8 cellular contexts compared by ENCODE assay signal in the genomic region with DNA sequence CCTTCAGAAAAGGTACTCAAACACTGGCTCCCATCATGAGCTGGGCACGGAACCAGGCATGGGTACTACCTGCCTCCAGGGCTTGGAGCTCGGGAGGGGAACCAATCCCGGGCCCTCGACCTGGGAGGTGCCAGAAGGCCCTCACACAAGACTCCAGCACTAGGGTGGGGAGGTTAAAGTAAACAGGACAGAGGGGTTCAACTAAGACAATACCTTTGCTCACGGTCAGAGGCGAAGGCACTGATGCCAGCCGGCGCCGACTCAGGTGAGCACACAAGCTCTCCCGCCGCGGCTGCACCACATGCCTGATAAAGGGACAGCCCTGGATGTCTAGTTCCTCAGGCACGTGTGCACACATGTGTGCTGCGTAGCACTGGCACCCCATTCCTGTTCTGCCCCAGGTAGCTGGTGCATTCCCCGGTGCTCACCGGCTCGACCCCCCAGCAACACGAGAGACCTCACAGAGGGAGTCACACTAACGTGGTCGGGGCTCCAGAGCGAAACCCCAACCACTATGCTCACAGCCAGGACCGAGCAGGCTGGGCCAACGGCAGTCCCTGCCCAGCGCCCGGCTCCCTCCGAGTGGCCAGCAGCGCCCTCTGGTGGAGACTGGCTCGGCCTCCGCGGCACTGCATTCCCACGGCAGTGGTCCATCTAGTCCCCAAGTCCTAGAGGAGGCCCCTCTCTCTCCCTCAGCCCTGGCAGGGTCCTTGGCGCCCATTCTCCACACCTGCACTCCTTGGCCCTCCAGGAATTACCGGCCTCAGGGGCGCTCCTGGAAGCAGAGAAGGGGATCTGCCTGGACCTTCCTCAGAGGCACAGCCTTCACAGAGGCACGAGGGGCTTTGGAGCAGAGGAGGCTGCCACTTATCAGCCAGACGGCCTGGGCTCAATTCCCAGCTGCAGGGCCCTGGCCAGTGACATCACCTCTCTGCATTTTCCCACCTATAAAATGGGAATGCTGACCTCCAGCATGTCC. TPM values are rescaled to one million over a fixed set of nuclear protein-coding genes. Genes with fewer than 3 reads are reported as not detected.
DNase-seq lines count a peak whose midpoint lies in the region; ATAC-seq and TF ChIP-seq lines count a peak whose summit lies in the region.

No MANE protein-coding gene starts in this region.

- H3K4me3 ChIP-seq in left lung, result no peak overlapping the region

- DNase-seq in NCI-H2171 (lab: John Stamatoyannopoulos, UW) (peak; percentile 10), NCI-H2171 treated with DMSO at 0.1 percent for 48 hours (lab: John Stamatoyannopoulos, UW) (no peak), NCI-H2196 (lab: John Stamatoyannopoulos, UW; ENCODE audit: unreplicated experiment) (peak; percentile 85), cerebellum (ENCODE audit: low spot score) (peak; percentile 91), left lung (peak; percentile 71 to 94)
- peak; percentile 91 for DNase-seq in activated CD4-positive, alpha-beta T cell treated with anti-CD3 and anti-CD28 coated beads, Interleukin-2, amount 10 ng/mL, durations not matched to agents 24 days and 14 days
- peak; percentile 82 to 85 for DNase-seq in stimulated activated CD4-positive, alpha-beta T cell treated with anti-CD3 and anti-CD28 coated beads, Interleukin-2, amount 100 ng/mL, for 48 hours

- H3K4me1 ChIP-seq in left lung, result peaks cover 6 to 38% of the 10 kb centered on the region in 2 donors

- H3K27me3 Mint-ChIP-seq in activated CD4-positive, alpha-beta T cell treated with anti-CD3 and anti-CD28 coated beads, Interleukin-2, amount 10 ng/mL, durations not matched to agents 24 days and 14 days, result no peaks in the 10 kb centered on the region

- H3K4me1 Mint-ChIP-seq in activated CD4-positive, alpha-beta T cell treated with anti-CD3 and anti-CD28 coated beads, Interleukin-2, amount 10 ng/mL, durations not matched to agents 24 days and 14 days, result peaks cover 2% of the 10 kb centered on the region

- no peaks in the 10 kb centered on the region for H3K36me3 ChIP-seq in left lung

- no peaks in the 10 kb centered on the region for H3K9me3 Mint-ChIP-seq in activated CD4-positive, alpha-beta T cell treated with anti-CD3 and anti-CD28 coated beads, Interleukin-2, amount 10 ng/mL, durations not matched to agents 24 days and 14 days

- no peak overlapping the region for H3K4me3 Mint-ChIP-seq in activated CD4-positive, alpha-beta T cell treated with anti-CD3 and anti-CD28 coated beads, Interleukin-2, amount 10 ng/mL, durations not matched to agents 24 days and 14 days

- no peak overlapping the region for H3K27ac ChIP-seq in left lung

- peak; percentile 87 to 94 for TF ChIP-seq CTCF in left lung (IDR thresholded peaks at IDR 0.05)

- peak; percentile 97 for ATAC-seq in left lung
- ATAC-seq in HG03159 (IDR thresholded peaks at IDR 0.05; ENCODE audit: unreplicated experiment), result no peak

- no peaks in the 10 kb centered on the region for H3K36me3 Mint-ChIP-seq in activated CD4-positive, alpha-beta T cell treated with anti-CD3 and anti-CD28 coated beads, Interleukin-2, amount 10 ng/mL, durations not matched to agents 24 days and 14 days (ENCODE audit: low read depth)

- H3K9me3 ChIP-seq in left lung, result no peaks in the 10 kb centered on the region

- H3K27ac Mint-ChIP-seq in activated CD4-positive, alpha-beta T cell treated with anti-CD3 and anti-CD28 coated beads, Interleukin-2, amount 10 ng/mL, durations not matched to agents 24 days and 14 days, result no peak overlapping the region

- no peaks in the 10 kb centered on the region for H3K27me3 ChIP-seq in left lung

- intact Hi-C loops in activated CD4-positive, alpha-beta T cell treated with anti-CD3 and anti-CD28 coated beads, Interleukin-2, amount 10 ng/mL, durations not matched to agents 24 days and 14 days (cut with micrococcal nuclease), result loop anchor here (1.0 to 10.0 kb wide), 2 partner anchors 312 to 401 kb away; no protein-coding TSS in a partner anchor
- intact Hi-C loops in left lung (cut with DNase I), result loop anchor here in 1 of 2 donors (5.0 to 10.0 kb wide), 2 partner anchors 221 to 313 kb away; no protein-coding TSS in a partner anchor

RNA-seq across cellular contexts. Expression of a gene that starts 28.8 kb away (rescaled TPM):
- total RNA-seq in activated CD4-positive, alpha-beta T cell treated with anti-CD3 and anti-CD28 coated beads, Interleukin-2, amount 10 ng/mL, durations not matched to agents 24 days and 14 days, result 22.4 and 23.5 TPM in 2 replicates
- total RNA-seq in cerebellum, result 14.7 TPM
- 10 to 100 TPM; 38.6 to 41.3 TPM for total RNA-seq in left lung

RNA-seq across cellular contexts. Expression of a gene that starts 56.7 kb away (rescaled TPM):
- total RNA-seq in activated CD4-positive, alpha-beta T cell treated with anti-CD3 and anti-CD28 coated beads, Interleukin-2, amount 10 ng/mL, durations not matched to agents 24 days and 14 days, result 0.86 and 1.6 TPM in 2 replicates
- total RNA-seq in cerebellum (6.7 TPM), left lung (10 to 100 TPM in 1 of 2 donors, 1 to 10 TPM in 1; 9.9 to 21.8 TPM)
